ENCODE assay signal across 10 cellular contexts in the genomic region with DNA sequence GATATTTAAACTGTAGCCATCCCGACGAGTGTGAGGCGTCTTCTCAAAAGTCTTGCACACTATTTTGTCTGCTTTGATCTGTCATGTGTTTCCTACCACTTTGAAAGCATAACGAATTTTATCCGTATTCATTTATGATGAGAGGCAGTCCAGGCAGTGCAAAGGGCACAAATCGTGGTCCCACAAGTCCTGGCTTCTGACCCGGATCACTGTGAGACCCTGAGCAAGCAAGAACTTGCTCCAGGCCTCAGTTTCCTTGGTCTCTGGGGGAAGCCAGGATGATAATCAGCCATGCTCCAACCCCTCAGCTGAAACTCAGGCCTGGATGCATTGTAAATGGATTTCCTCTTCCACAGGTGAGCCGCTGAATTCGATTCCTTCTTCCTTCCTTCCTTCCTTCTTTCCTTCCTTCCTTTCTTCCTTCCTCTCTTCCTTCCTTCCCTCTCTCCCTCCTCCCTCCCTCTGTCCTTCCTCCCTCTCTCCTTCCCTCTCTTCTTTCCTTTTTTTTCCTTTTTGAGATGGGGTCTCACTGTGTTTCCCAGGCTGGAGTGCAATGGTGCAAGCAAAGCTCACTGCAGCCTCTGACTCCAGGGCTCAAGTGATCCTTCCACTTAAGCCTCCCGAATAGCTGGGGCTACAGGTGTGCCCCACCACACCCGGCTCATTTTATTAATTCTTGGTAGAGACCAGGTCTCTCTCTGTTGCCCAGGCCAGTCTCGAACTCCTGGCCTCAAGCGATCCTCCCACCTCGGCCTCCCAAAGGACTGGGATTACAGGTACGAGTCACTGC. TPM values are rescaled to one million over a fixed set of nuclear protein-coding genes. Genes with fewer than 3 reads are reported as not detected.
A peak's percentile ranks its signal among the peaks of the same experiment; 100 is the strongest.
DNase-seq lines count a peak whose midpoint lies in the region; ATAC-seq and TF ChIP-seq lines count a peak whose summit lies in the region.
"Had no signal": no experiment of that assay in that cellular context is flagged by ENCODE, and none has a peak within 500 bp of the region (broad histone marks: within the 10 kb centered on the region; RNA-seq: fewer than 3 reads in every experiment).

No MANE protein-coding gene starts in this region.

- peaks cover 17% of the 10 kb centered on the region for H3K4me1 Mint-ChIP-seq in T-helper 1 cell treated with Interleukin-12 subunit alpha and Interleukin-12 subunit beta and Interleukin-4 antibody, amounts not matched to agents 30 μg/mL and 1 μg/mL, for 36 hours (ENCODE audit: low read depth)

- H3K36me3 ChIP-seq in adipocyte (ENCODE audit: control insufficient read depth, insufficient read depth, low read length, severe bottlenecking) (no peaks in the 10 kb centered on the region), left lung (no peaks in the 10 kb centered on the region)

- no peak for ATAC-seq in left lung
- no peak for ATAC-seq in GM21786 (IDR thresholded peaks at IDR 0.05; ENCODE audit: unreplicated experiment)

- H3K4me3 ChIP-seq in adipocyte (ENCODE audit: low read length): peak overlapping the region; percentile 74
- peak overlapping the region; percentile 20 to 39 for H3K4me3 ChIP-seq in left lung

- peaks cover 5% of the 10 kb centered on the region for H3K36me3 Mint-ChIP-seq in T-helper 1 cell treated with Interleukin-12 subunit alpha and Interleukin-12 subunit beta and Interleukin-4 antibody, amounts not matched to agents 30 μg/mL and 1 μg/mL, for 36 hours (ENCODE audit: low read depth)

- in situ Hi-C loops in KBM-7 (cut with MboI; ENCODE audit: low pct_unique_long_range_greater_than_20kb, low sequenced_read_pairs): no loop called here

- peaks cover 9% of the 10 kb centered on the region for H3K27me3 Mint-ChIP-seq in T-helper 1 cell treated with Interleukin-12 subunit alpha and Interleukin-12 subunit beta and Interleukin-4 antibody, amounts not matched to agents 30 μg/mL and 1 μg/mL, for 36 hours (ENCODE audit: low read depth)

- intact Hi-C loops in left lung (cut with DNase I): no loop called here

- DNase-seq in T-helper 1 cell (no peak), adipocyte (ENCODE audit: low read depth) (no peak), left lung (no peak), substantia nigra (lab: John Stamatoyannopoulos, UW) (no peak), KBM-7 (no peak), cerebellar nuclear complex (lab: John Stamatoyannopoulos, UW) (no peak)
- DNase-seq: foreskin keratinocyte, T1000 had no signal

- TF ChIP-seq CTCF in left lung (IDR thresholded peaks at IDR 0.05): no peak

- peaks cover 7% of the 10 kb centered on the region for H3K4me1 ChIP-seq in adipocyte (ENCODE audit: control insufficient read depth, insufficient read depth, low read length)
- H3K4me1 ChIP-seq in left lung: peaks cover 4 to 39% of the 10 kb centered on the region in 2 donors
- H3K4me1 ChIP-seq: foreskin keratinocyte had no signal

- peak overlapping the region; percentile 76 for H3K4me3 Mint-ChIP-seq in T-helper 1 cell treated with Interleukin-12 subunit alpha and Interleukin-12 subunit beta and Interleukin-4 antibody, amounts not matched to agents 30 μg/mL and 1 μg/mL, for 36 hours

- H3K27me3 ChIP-seq in adipocyte (replicated peaks; ENCODE audit: control insufficient read depth, insufficient read depth, low read length) (no peaks in the 10 kb centered on the region), left lung (no peaks in the 10 kb centered on the region)

- no peaks in the 10 kb centered on the region for H3K9me3 Mint-ChIP-seq in T-helper 1 cell treated with Interleukin-12 subunit alpha and Interleukin-12 subunit beta and Interleukin-4 antibody, amounts not matched to agents 30 μg/mL and 1 μg/mL, for 36 hours

- H3K9ac ChIP-seq in adipocyte (ENCODE audit: low read length): peak overlapping the region; percentile 82

- peak overlapping the region; percentile 88 for H3K27ac Mint-ChIP-seq in T-helper 1 cell treated with Interleukin-12 subunit alpha and Interleukin-12 subunit beta and Interleukin-4 antibody, amounts not matched to agents 30 μg/mL and 1 μg/mL, for 36 hours

- no peaks in the 10 kb centered on the region for H3K9me3 ChIP-seq in adipocyte (ENCODE audit: control insufficient read depth, low read length)
- H3K9me3 ChIP-seq in left lung: no peaks in the 10 kb centered on the region

- H3K27ac ChIP-seq in left lung (peak overlapping the region; percentile 62 to 82), substantia nigra (ENCODE audit: low read depth, low read length, poor library complexity, severe bottlenecking) (peak overlapping the region; percentile 96)
- H3K27ac ChIP-seq: foreskin keratinocyte had no signal

RNA-seq across cellular contexts. Expression of a gene that starts 18.4 kb away (rescaled TPM):
- total RNA-seq in left lung: 10 to 100 TPM; 46.7 to 52.0 TPM

RNA-seq across cellular contexts. Expression of a gene that starts 21.1 kb away (rescaled TPM):
- 10 to 100 TPM in 1 of 2 donors, 1 to 10 TPM in 1; 5.0 to 40.3 TPM for total RNA-seq in left lung

RNA-seq across cellular contexts. Expression of a gene that starts 52.6 kb away (rescaled TPM):
- total RNA-seq in left lung: 10 to 100 TPM in 1 of 2 donors, 1 to 10 TPM in 1; 6.5 to 12.0 TPM
